ENCODE assay signal across 8 cellular contexts in genomic region chr6:144582939-144583613, GRCh38.
DNase-seq lines count a peak whose midpoint lies in the region; ATAC-seq and TF ChIP-seq lines count a peak whose summit lies in the region.

No MANE protein-coding gene starts in this region.

- peak overlapping the region; percentile 86 for H3K27ac Mint-ChIP-seq in activated CD4-positive, alpha-beta T cell treated with anti-CD3 and anti-CD28 coated beads for 36 hours
- peak overlapping the region; percentile 93 for H3K27ac Mint-ChIP-seq in activated T-helper 17 cell treated with anti-CD3 and anti-CD28 coated beads, Interleukin-2, amount 50 U/mL, for 72 hours
- no peak overlapping the region for H3K27ac Mint-ChIP-seq in progenitor cell of endocrine pancreas

- TF ChIP-seq CTCF in progenitor cell of endocrine pancreas (IDR thresholded peaks at IDR 0.05; ENCODE audit: unreplicated experiment), result no peak

- CTCF ChIA-PET in activated CD4-positive, alpha-beta T cell treated with anti-CD3 and anti-CD28 coated beads for 36 hours (lab: Charles Lee), result interaction anchor here (0.6 to 7.9 kb wide), 8 partner anchors 14 to 199 kb away, joined by 3 to 89 read pairs (median 3); no protein-coding TSS in a partner anchor

- ATAC-seq in activated CD4-positive, alpha-beta T cell treated with anti-CD3 and anti-CD28 coated beads for 36 hours, result peak; percentile 89
- peak; percentile 97 for ATAC-seq in HG02943 (IDR thresholded peaks at IDR 0.05; ENCODE audit: low read depth, unreplicated experiment)
- ATAC-seq in activated T-helper 17 cell treated with anti-CD3 and anti-CD28 coated beads, Interleukin-2, amount 50 U/mL, for 72 hours (replicated peaks), result peak; percentile 95

- DNase-seq in activated CD4-positive, alpha-beta T cell treated with anti-CD3 and anti-CD28 coated beads for 36 hours, result peak; percentile 54
- DNase-seq in activated CD4-positive, alpha-beta T cell treated with anti-CD3 and anti-CD28 coated beads, Interleukin-2, amount 50 U/mL, for 1 hour, result no peak
- DNase-seq in NCI-H524 treated with DMSO at 0.1 percent for 48 hours (lab: John Stamatoyannopoulos, UW), result peak; percentile 71
- peak in 41 of 42 donors; percentile 10 to 68 (median 39) for DNase-seq in head of caudate nucleus
- DNase-seq in progenitor cell of endocrine pancreas (ENCODE audit: low spot score, unreplicated experiment), result no peak
- no peak for DNase-seq in DMS114 treated with DMSO at 0.1 percent for 48 hours (lab: John Stamatoyannopoulos, UW; ENCODE audit: unreplicated experiment)

- H3K36me3 Mint-ChIP-seq in activated CD4-positive, alpha-beta T cell treated with anti-CD3 and anti-CD28 coated beads for 36 hours (ENCODE audit: low read depth), result peaks cover 13% of the 10 kb centered on the region
- H3K36me3 Mint-ChIP-seq in activated T-helper 17 cell treated with anti-CD3 and anti-CD28 coated beads, Interleukin-2, amount 50 U/mL, for 72 hours (ENCODE audit: low read depth), result peaks cover 28% of the 10 kb centered on the region
- peaks cover 20% of the 10 kb centered on the region for H3K36me3 Mint-ChIP-seq in progenitor cell of endocrine pancreas (ENCODE audit: insufficient read depth)

- no peaks in the 10 kb centered on the region for H3K27me3 Mint-ChIP-seq in activated CD4-positive, alpha-beta T cell treated with anti-CD3 and anti-CD28 coated beads for 36 hours
- no peaks in the 10 kb centered on the region for H3K27me3 Mint-ChIP-seq in activated T-helper 17 cell treated with anti-CD3 and anti-CD28 coated beads, Interleukin-2, amount 50 U/mL, for 72 hours
- no peaks in the 10 kb centered on the region for H3K27me3 Mint-ChIP-seq in progenitor cell of endocrine pancreas

- H3K4me3 Mint-ChIP-seq in activated CD4-positive, alpha-beta T cell treated with anti-CD3 and anti-CD28 coated beads for 36 hours, result peak overlapping the region; percentile 71
- H3K4me3 Mint-ChIP-seq in activated T-helper 17 cell treated with anti-CD3 and anti-CD28 coated beads, Interleukin-2, amount 50 U/mL, for 72 hours, result peak overlapping the region; percentile 84
- peak overlapping the region; percentile 50 for H3K4me3 Mint-ChIP-seq in progenitor cell of endocrine pancreas (ENCODE audit: low read depth)

- intact Hi-C loops in activated CD4-positive, alpha-beta T cell treated with anti-CD3 and anti-CD28 coated beads for 36 hours (cut with DNase I, micrococcal nuclease), result loop anchor here (1.0 to 10.0 kb wide), 6 partner anchors 14 to 1232 kb away; partner anchors contain the start of gene FBXO30 (in 1 of the 2)
- intact Hi-C loops in head of caudate nucleus (cut with DNase I), result loop anchor here (10.0 kb wide), 1 partner anchor 1052 kb away; no protein-coding TSS in a partner anchor

- peaks cover 39% of the 10 kb centered on the region for H3K4me1 Mint-ChIP-seq in activated CD4-positive, alpha-beta T cell treated with anti-CD3 and anti-CD28 coated beads for 36 hours
- peaks cover 24% of the 10 kb centered on the region for H3K4me1 Mint-ChIP-seq in activated T-helper 17 cell treated with anti-CD3 and anti-CD28 coated beads, Interleukin-2, amount 50 U/mL, for 72 hours
- peaks cover 31% of the 10 kb centered on the region for H3K4me1 Mint-ChIP-seq in progenitor cell of endocrine pancreas (ENCODE audit: low read depth)

- H3K9me3 Mint-ChIP-seq in activated CD4-positive, alpha-beta T cell treated with anti-CD3 and anti-CD28 coated beads for 36 hours (ENCODE audit: low read depth), result no peaks in the 10 kb centered on the region
- no peaks in the 10 kb centered on the region for H3K9me3 Mint-ChIP-seq in activated T-helper 17 cell treated with anti-CD3 and anti-CD28 coated beads, Interleukin-2, amount 50 U/mL, for 72 hours
- H3K9me3 Mint-ChIP-seq in progenitor cell of endocrine pancreas (ENCODE audit: low read depth), result no peaks in the 10 kb centered on the region

- POLR2A ChIA-PET in activated CD4-positive, alpha-beta T cell treated with anti-CD3 and anti-CD28 coated beads for 36 hours (lab: Charles Lee), result interaction anchor here (1.0 kb wide), 1 partner anchor 18 kb away, joined by 4 read pairs; no protein-coding TSS in a partner anchor

Comparison
In these comparisons a context has a peak if more than half of its experiments do, and no peak if none do; other contexts are left out.
1. DNase-seq: peak in activated CD4-positive, alpha-beta T cell treated with anti-CD3 and anti-CD28 coated beads for 36 hours (single experiment), NCI-H524 treated with DMSO at 0.1 percent for 48 hours (single experiment) and head of caudate nucleus (41 of 42); none in activated CD4-positive, alpha-beta T cell treated with anti-CD3 and anti-CD28 coated beads, Interleukin-2, amount 50 U/mL, for 1 hour (single experiment), progenitor cell of endocrine pancreas (single experiment) and DMS114 treated with DMSO at 0.1 percent for 48 hours (single experiment).
2. Peak in every context shown above with its lines, with median percentiles within 50 percentile points of each other: ATAC-seq and H3K4me3 Mint-ChIP-seq.